In genomic region chr22:41963453-41964105, GRCh38 we compare ENCODE assay signal across 1 cellular context.
TF ChIP-seq lines count a peak whose summit lies in the region.

No MANE protein-coding gene starts in this region.

TF ChIP-seq in IMR-90, 13 proteins besides CTCF, POLR2A, EP300 and RAD21 (continued from another document):
- TF ChIP-seq, protein P1, sequence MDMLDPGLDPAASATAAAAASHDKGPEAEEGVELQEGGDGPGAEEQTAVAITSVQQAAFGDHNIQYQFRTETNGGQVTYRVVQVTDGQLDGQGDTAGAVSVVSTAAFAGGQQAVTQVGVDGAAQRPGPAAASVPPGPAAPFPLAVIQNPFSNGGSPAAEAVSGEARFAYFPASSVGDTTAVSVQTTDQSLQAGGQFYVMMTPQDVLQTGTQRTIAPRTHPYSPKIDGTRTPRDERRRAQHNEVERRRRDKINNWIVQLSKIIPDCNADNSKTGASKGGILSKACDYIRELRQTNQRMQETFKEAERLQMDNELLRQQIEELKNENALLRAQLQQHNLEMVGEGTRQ (IDR thresholded peaks at IDR 0.05; ENCODE audit: low read depth, low read length), result no peak
- TF ChIP-seq CHD1 (IDR thresholded peaks at IDR 0.05; ENCODE audit: low read depth, low read length), result no peak
- no peak for TF ChIP-seq NFE2L2 (IDR thresholded peaks at IDR 0.05; ENCODE audit: low read depth, low read length)
- no peak for TF ChIP-seq RCOR1 (IDR thresholded peaks at IDR 0.05; ENCODE audit: insufficient replicate concordance, low read length)
- no peak for TF ChIP-seq FOS (IDR thresholded peaks at IDR 0.05; ENCODE audit: low read depth, low read length)
